Comparison of ENCODE assay signal across 20 cellular contexts in the genomic region with DNA sequence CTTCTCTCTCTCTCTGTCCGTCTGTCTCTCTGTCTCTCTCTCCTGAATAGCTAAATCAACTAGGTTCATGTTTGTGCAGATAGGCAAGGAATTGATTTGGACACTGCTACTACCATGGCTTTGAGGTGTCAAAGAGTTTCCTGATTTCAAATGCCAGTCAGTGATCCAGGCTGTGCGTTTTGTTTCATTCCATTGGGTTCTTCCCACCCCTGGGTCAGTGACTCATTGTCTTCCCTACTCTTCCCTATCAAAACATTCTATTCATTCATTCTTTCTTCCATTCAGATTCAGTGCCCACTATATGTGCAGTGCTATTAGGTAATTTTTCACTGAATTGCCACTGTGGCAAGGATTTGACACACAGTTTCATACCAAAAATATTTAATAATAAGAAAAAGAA. TPM values are rescaled to one million over a fixed set of nuclear protein-coding genes. Genes with fewer than 3 reads are reported as not detected.
DNase-seq lines count a peak whose midpoint lies in the region; ATAC-seq and TF ChIP-seq lines count a peak whose summit lies in the region.
"Had no signal": no experiment of that assay in that cellular context is flagged by ENCODE, and none has a peak within 500 bp of the region (broad histone marks: within the 10 kb centered on the region; RNA-seq: fewer than 3 reads in every experiment).

No MANE protein-coding gene starts in this region.

- H3K4me3 ChIP-seq in fibroblast of pulmonary artery (replicated peaks; ENCODE audit: low read depth, low read length), result no peak overlapping the region
- H3K4me3 ChIP-seq: Peyer's patch, skin epidermis, uterus had no signal

- H3K9me3 Mint-ChIP-seq in activated T-cell treated with anti-CD3 and anti-CD28 coated beads, Interleukin-2, amount 50 U/mL, for 4 hours, result no peaks in the 10 kb centered on the region
- H3K9me3 Mint-ChIP-seq: activated naive CD4-positive, alpha-beta T cell treated with anti-CD3 and anti-CD28 coated beads, Interleukin-2, amount 10 ng/mL, durations not matched to agents 7 days and 5 days; naive thymus-derived CD8-positive, alpha-beta T cell had no signal

- no peak for TF ChIP-seq CTCF in fibroblast of pulmonary artery (IDR thresholded peaks at IDR 0.05; ENCODE audit: low read length, missing control alignments)

- no peaks in the 10 kb centered on the region for H3K36me3 Mint-ChIP-seq in activated T-cell treated with anti-CD3 and anti-CD28 coated beads, Interleukin-2, amount 50 U/mL, for 4 hours (ENCODE audit: insufficient read depth)
- H3K36me3 Mint-ChIP-seq: activated naive CD4-positive, alpha-beta T cell treated with anti-CD3 and anti-CD28 coated beads, Interleukin-2, amount 10 ng/mL, durations not matched to agents 7 days and 5 days; brain; naive thymus-derived CD8-positive, alpha-beta T cell had no signal

- no peak overlapping the region for H3K4me3 Mint-ChIP-seq in activated T-cell treated with anti-CD3 and anti-CD28 coated beads, Interleukin-2, amount 50 U/mL, for 4 hours
- H3K4me3 Mint-ChIP-seq: activated naive CD4-positive, alpha-beta T cell treated with anti-CD3 and anti-CD28 coated beads, Interleukin-2, amount 10 ng/mL, durations not matched to agents 7 days and 5 days; brain; naive thymus-derived CD8-positive, alpha-beta T cell had no signal

- no peak for ATAC-seq in stimulated activated naive CD8-positive, alpha-beta T cell treated with anti-CD3 and anti-CD28 coated beads, Interleukin-15, Interleukin-2, amounts not matched to agents 100 U/mL and 50 U/mL, for 24 hours
- no peak for ATAC-seq in activated T-cell treated with anti-CD3 and anti-CD28 coated beads, Interleukin-2, amount 50 U/mL, for 4 hours
- ATAC-seq: naive thymus-derived CD8-positive, alpha-beta T cell had no signal

- peak; percentile 26 for DNase-seq in HCEC 1CT
- DNase-seq in amniotic epithelial cell (ENCODE audit: low read depth), result peak; percentile 22
- DNase-seq in fibroblast of pulmonary artery (ENCODE audit: low read depth), result peak; percentile 20
- DNase-seq in stromal cell of bone marrow (ENCODE audit: low read depth), result peak; percentile 17
- no peak for DNase-seq in stimulated activated naive CD8-positive, alpha-beta T cell treated with anti-CD3 and anti-CD28 coated beads, Interleukin-15, Interleukin-2, amounts not matched to agents 100 U/mL and 50 U/mL, for 24 hours
- no peak for DNase-seq in activated T-cell treated with anti-CD3 and anti-CD28 coated beads, Interleukin-2, amount 50 U/mL, for 4 hours
- no peak for DNase-seq in stimulated activated naive CD4-positive, alpha-beta T cell treated with Interleukin-2 at 50 U/mL for 16 hours (lab: John Stamatoyannopoulos, UW)
- DNase-seq: activated CD4-positive, alpha-beta T cell treated with anti-CD3 and anti-CD28 coated beads, Interleukin-2, amount 50 U/mL, for 4 hours; activated naive CD4-positive, alpha-beta T cell treated with anti-CD3 and anti-CD28 coated beads, Interleukin-2, amount 10 ng/mL, durations not matched to agents 7 days and 5 days; activated T-cell treated with anti-CD3 and anti-CD28 coated beads for 4 hours; erythroblast; naive thymus-derived CD8-positive, alpha-beta T cell; NCI-H1417 treated with DMSO at 0.1 percent for 48 hours; Peyer's patch; stimulated activated CD4-positive, alpha-beta T cell treated with anti-CD3 and anti-CD28 coated beads, Interleukin-4, amount 100 ng/mL, for 24 hours; substantia nigra; T-helper 1 cell; uterus had no signal

- peaks cover 28% of the 10 kb centered on the region for H3K27me3 Mint-ChIP-seq in activated T-cell treated with anti-CD3 and anti-CD28 coated beads, Interleukin-2, amount 50 U/mL, for 4 hours (ENCODE audit: low read depth)

- H3K4me1 Mint-ChIP-seq in activated T-cell treated with anti-CD3 and anti-CD28 coated beads, Interleukin-2, amount 50 U/mL, for 4 hours (ENCODE audit: low read depth), result no peaks in the 10 kb centered on the region
- H3K4me1 Mint-ChIP-seq: activated naive CD4-positive, alpha-beta T cell treated with anti-CD3 and anti-CD28 coated beads, Interleukin-2, amount 10 ng/mL, durations not matched to agents 7 days and 5 days; naive thymus-derived CD8-positive, alpha-beta T cell had no signal

RNA-seq across cellular contexts. Expression of a gene that starts 50.3 kb away (rescaled TPM):
- total RNA-seq in activated T-cell treated with anti-CD3 and anti-CD28 coated beads, Interleukin-2, amount 50 U/mL, for 4 hours, result not detected
- total RNA-seq: naive thymus-derived CD8-positive, alpha-beta T cell; Peyer's patch had no signal

Comparison
In these comparisons a context has a peak if more than half of its experiments do, and no peak if none do; other contexts are left out.
1. DNase-seq: peak in HCEC 1CT (single experiment), amniotic epithelial cell (single experiment), fibroblast of pulmonary artery (single experiment) and stromal cell of bone marrow (single experiment); none in stimulated activated naive CD8-positive, alpha-beta T cell treated with anti-CD3 and anti-CD28 coated beads, Interleukin-15, Interleukin-2, amounts not matched to agents 100 U/mL and 50 U/mL, for 24 hours (single experiment), activated T-cell treated with anti-CD3 and anti-CD28 coated beads, Interleukin-2, amount 50 U/mL, for 4 hours (single experiment) and stimulated activated naive CD4-positive, alpha-beta T cell treated with Interleukin-2 at 50 U/mL for 16 hours (single experiment).